8 cellular contexts compared by ENCODE assay signal in the genomic region with DNA sequence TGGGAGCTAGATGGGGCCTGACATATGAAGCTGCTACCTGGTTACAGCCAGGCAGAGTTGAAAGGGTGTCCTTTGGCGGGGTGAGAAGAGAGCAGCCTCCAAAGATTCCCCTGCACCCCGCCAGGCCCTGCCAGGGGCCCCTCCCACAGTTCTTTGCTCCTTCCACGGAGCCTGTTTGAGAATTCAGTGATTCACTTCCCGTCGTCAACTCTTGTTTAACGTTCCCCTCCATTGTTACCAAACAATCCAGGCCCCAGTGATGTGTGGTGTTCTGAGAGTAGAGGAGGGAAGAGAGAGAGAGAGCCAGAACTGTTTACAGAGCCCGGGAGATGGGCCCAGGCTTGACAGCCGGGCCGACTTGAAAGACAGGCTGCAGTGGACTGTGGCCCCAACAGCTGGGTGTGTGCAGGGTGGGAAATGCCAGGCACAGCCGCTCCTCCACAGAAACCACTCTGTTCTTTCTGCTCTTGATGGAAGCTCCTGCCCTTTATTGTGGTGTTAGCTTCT.
DNase-seq lines count a peak whose midpoint lies in the region; ATAC-seq, FAIRE-seq and TF ChIP-seq lines count a peak whose summit lies in the region.

No MANE protein-coding gene starts in this region.

- H3K9me3 ChIP-seq in MG63 (no peaks in the 10 kb centered on the region), hepatocyte (ENCODE audit: low read depth) (no peaks in the 10 kb centered on the region), smooth muscle cell (replicated peaks; ENCODE audit: low read depth) (no peaks in the 10 kb centered on the region)

- peaks cover 85% of the 10 kb centered on the region for H3K4me1 ChIP-seq in ACC112 (ENCODE audit: control insufficient read depth, insufficient read depth, low read length, unreplicated experiment)
- peaks cover 81% of the 10 kb centered on the region for H3K4me1 ChIP-seq in hepatocyte (ENCODE audit: insufficient read depth)
- H3K4me1 ChIP-seq in smooth muscle cell (ENCODE audit: low read depth): peaks cover 74% of the 10 kb centered on the region

- DNase-seq in MG63 (peak; percentile 90), hepatocyte (ENCODE audit: low spot score) (peak; percentile 79), smooth muscle cell (lab: John Stamatoyannopoulos, UW; ENCODE audit: unreplicated experiment) (no peak), D721Med (ENCODE audit: insufficient read length, low spot score) (no peak)
- DNase-seq in activated naive CD4-positive, alpha-beta T cell treated with anti-CD3 and anti-CD28 coated beads, Interleukin-2, amount 50 U/mL, for 72 hours (ENCODE audit: low spot score in 2 of 2): peak in 1 of 2 donors; percentile 56

- H3K36me3 ChIP-seq in ACC112 (ENCODE audit: insufficient read depth, low read length): no peaks in the 10 kb centered on the region
- peaks cover 37% of the 10 kb centered on the region for H3K36me3 ChIP-seq in MG63
- no peaks in the 10 kb centered on the region for H3K36me3 ChIP-seq in hepatocyte (replicated peaks; ENCODE audit: insufficient read depth, low read depth)
- no peaks in the 10 kb centered on the region for H3K36me3 ChIP-seq in smooth muscle cell (ENCODE audit: low read depth)

- H3K9ac ChIP-seq in smooth muscle cell (ENCODE audit: low read depth): peak overlapping the region; percentile 88

- H3K36me3 Mint-ChIP-seq in activated naive CD4-positive, alpha-beta T cell treated with anti-CD3 and anti-CD28 coated beads, Interleukin-2, amount 50 U/mL, for 72 hours: peaks cover 0 to 15% of the 10 kb centered on the region in 2 donors

- peaks cover 66% of the 10 kb centered on the region for H3F3A ChIP-seq in smooth muscle cell (ENCODE audit: low read depth)

- peak; percentile 64 to 68 for ATAC-seq in activated naive CD4-positive, alpha-beta T cell treated with anti-CD3 and anti-CD28 coated beads, Interleukin-2, amount 50 U/mL, for 72 hours
- no peak for ATAC-seq in GM21825 (IDR thresholded peaks at IDR 0.05; ENCODE audit: unreplicated experiment)
- no peak for ATAC-seq in HG03521 (IDR thresholded peaks at IDR 0.05; ENCODE audit: unreplicated experiment)

- FAIRE-seq in D721Med (lab: Jason Lieb, UNC): no peak

- H3K4me2 ChIP-seq in hepatocyte: peak overlapping the region; percentile 65
- peak overlapping the region; percentile 78 for H3K4me2 ChIP-seq in smooth muscle cell

- H3K4me3 ChIP-seq in ACC112 (ENCODE audit: low read depth, low read length): peak overlapping the region; percentile 30; the same call in 1 of the 2 replicates
- no peak overlapping the region for H3K4me3 ChIP-seq in MG63
- H3K4me3 ChIP-seq in hepatocyte: no peak overlapping the region
- no peak overlapping the region for H3K4me3 ChIP-seq in smooth muscle cell

- 16% methylated on average over 10 of the region's 10 CpGs for WGBS in hepatocyte (ENCODE audit: low lambda C conversion rate, missing lambda C conversion rate)
- 9% methylated on average over 10 of the region's 10 CpGs for WGBS in smooth muscle cell (ENCODE audit: low lambda C conversion rate)

- H3K27ac ChIP-seq in ACC112 (ENCODE audit: low read depth, low read length) (peak overlapping the region; percentile 99), hepatocyte (peak overlapping the region; percentile 95), smooth muscle cell (ENCODE audit: low read depth) (peak overlapping the region; percentile 99)

- H3K9me3 Mint-ChIP-seq in activated naive CD4-positive, alpha-beta T cell treated with anti-CD3 and anti-CD28 coated beads, Interleukin-2, amount 50 U/mL, for 72 hours: no peaks in the 10 kb centered on the region

- no peaks in the 10 kb centered on the region for H3K9me2 ChIP-seq in hepatocyte (replicated peaks; ENCODE audit: insufficient read depth)

- no peak overlapping the region for H2AFZ ChIP-seq in ACC112 (ENCODE audit: low read length, unreplicated experiment)
- H2AFZ ChIP-seq in hepatocyte: no peak overlapping the region
- H2AFZ ChIP-seq in smooth muscle cell (ENCODE audit: low read depth): no peak overlapping the region

- H4K20me1 ChIP-seq in hepatocyte (ENCODE audit: insufficient read depth, poor library complexity, severe bottlenecking) (peaks cover 25% of the 10 kb centered on the region), smooth muscle cell (ENCODE audit: low read depth) (no peaks in the 10 kb centered on the region)

- TF ChIP-seq CTCF in hepatocyte (IDR thresholded peaks at IDR 0.05; ENCODE audit: poor library complexity): no peak
- TF ChIP-seq CTCF in smooth muscle cell (IDR thresholded peaks at IDR 0.05; ENCODE audit: borderline replicate concordance, insufficient read depth, poor library complexity, severe bottlenecking): no peak
- TF ChIP-seq CTCF in D721Med (IDR thresholded peaks at IDR 0.05; ENCODE audit: insufficient read depth, missing control alignments): no peak

- H3K79me2 ChIP-seq in ACC112 (ENCODE audit: control insufficient read depth, insufficient read depth, low read length, unreplicated experiment) (peaks cover 82% of the 10 kb centered on the region), hepatocyte (peaks cover 82% of the 10 kb centered on the region), smooth muscle cell (ENCODE audit: low read depth) (peaks cover 47% of the 10 kb centered on the region)

- H3K27ac Mint-ChIP-seq in activated naive CD4-positive, alpha-beta T cell treated with anti-CD3 and anti-CD28 coated beads, Interleukin-2, amount 50 U/mL, for 72 hours: peak overlapping the region; percentile 77 to 87

- H3K27me3 ChIP-seq in ACC112 (ENCODE audit: insufficient read depth, low read length) (no peaks in the 10 kb centered on the region), MG63 (no peaks in the 10 kb centered on the region), hepatocyte (no peaks in the 10 kb centered on the region), smooth muscle cell (ENCODE audit: low read depth) (no peaks in the 10 kb centered on the region)

Comparison
In these comparisons a context has a peak if more than half of its experiments do, and no peak if none do; other contexts are left out.
1. DNase-seq: peak in MG63 (single experiment) and hepatocyte (single experiment); none in smooth muscle cell (single experiment) and D721Med (single experiment).
2. ATAC-seq: peak in activated naive CD4-positive, alpha-beta T cell treated with anti-CD3 and anti-CD28 coated beads, Interleukin-2, amount 50 U/mL, for 72 hours (2 of 2); none in GM21825 (single experiment) and HG03521 (single experiment).
3. Peak in every context shown above with its lines, with median percentiles within 50 percentile points of each other: H3K27ac ChIP-seq.